9 cellular contexts compared by ENCODE assay signal in genomic region chr2:37324786-37325624, GRCh38. TPM values are rescaled to one million over a fixed set of nuclear protein-coding genes. Genes with fewer than 3 reads are reported as not detected.
A peak's percentile ranks its signal among the peaks of the same experiment; 100 is the strongest.
DNase-seq lines count a peak whose midpoint lies in the region; ATAC-seq, FAIRE-seq and TF ChIP-seq lines count a peak whose summit lies in the region.
"Had no signal": no experiment of that assay in that cellular context is flagged by ENCODE, and none has a peak within 500 bp of the region (broad histone marks: within the 10 kb centered on the region; RNA-seq: fewer than 3 reads in every experiment).

PRKD3 (minus strand) TSS chr2:37324833; CDS start chr2:37316524, 8,309 bp downstream.

- no peaks in the 10 kb centered on the region for H3K9me2 ChIP-seq in neural cell (ENCODE audit: insufficient read depth, low read length)

- peaks cover 21 to 36% of the 10 kb centered on the region in 2 donors for H3K4me1 ChIP-seq in thoracic aorta (ENCODE audit: control insufficient read depth in 1 of 2, low read depth in 2 of 2)

- CTCF ChIA-PET in CD4-positive, alpha-beta T cell (lab: Charles Lee) = interaction anchor here (1.0 to 1.2 kb wide), 2 partner anchors 12 to 93 kb away, joined by 4 read pairs; partner anchors contain the start of genes CEBPZ and NDUFAF7

- FAIRE-seq in RCC 7860 (lab: Jason Lieb, UNC) = no peak
- FAIRE-seq: colon had no signal

- no peak for TF ChIP-seq CTCF in CD4-positive, alpha-beta T cell (IDR thresholded peaks at IDR 0.05)
- TF ChIP-seq CTCF in fibroblast of the aortic adventitia (IDR thresholded peaks at IDR 0.05; ENCODE audit: insufficient read depth, low read length) (no peak), neural cell (IDR thresholded peaks at IDR 0.05; ENCODE audit: poor library complexity, severe bottlenecking) (no peak), thoracic aorta (IDR thresholded peaks at IDR 0.05) (peak; percentile 2)

- intact Hi-C loops in CD4-positive, alpha-beta T cell (cut with DNase I, micrococcal nuclease) = loop anchor here in 1 of 2 experiments (5.0 kb wide), 2 partner anchors 67 to 93 kb away; partner anchors contain the start of genes CEBPZ and NDUFAF7

- peaks cover 27% of the 10 kb centered on the region for H3K79me2 ChIP-seq in neural cell (replicated peaks; ENCODE audit: insufficient read depth, low read length)

- peaks cover 10% of the 10 kb centered on the region for H3K36me3 Mint-ChIP-seq in CD4-positive, alpha-beta T cell (ENCODE audit: low read depth)

- H3K9me3 ChIP-seq in CD4-positive, alpha-beta T cell (ENCODE audit: control insufficient read depth, low read length) = no peaks in the 10 kb centered on the region
- no peaks in the 10 kb centered on the region for H3K9me3 ChIP-seq in neural cell (ENCODE audit: low read length)
- no peaks in the 10 kb centered on the region for H3K9me3 ChIP-seq in thoracic aorta

- H3K4me1 Mint-ChIP-seq in CD4-positive, alpha-beta T cell (ENCODE audit: low read depth) = peaks cover 41% of the 10 kb centered on the region

- ATAC-seq in CD4-positive, alpha-beta T cell (ENCODE audit: poor library complexity) = peak; percentile 59
- peak; percentile 58 for ATAC-seq in GM19372 (IDR thresholded peaks at IDR 0.05; ENCODE audit: low read depth, unreplicated experiment)
- peak; percentile 47 for ATAC-seq in HG03457 (IDR thresholded peaks at IDR 0.05; ENCODE audit: unreplicated experiment)
- ATAC-seq in thoracic aorta (ENCODE audit: insufficient number of reproducible peaks, low FRiP score, low read depth) = peak; percentile 75

- no peak for TF ChIP-seq RAD21 in neural cell (conservative IDR thresholded peaks at IDR 0.05)

- no peaks in the 10 kb centered on the region for H4K20me1 ChIP-seq in neural cell (ENCODE audit: insufficient read depth)

- H3K4me3 Mint-ChIP-seq in CD4-positive, alpha-beta T cell = peak within 1 kb of the TSS; percentile 100

- peak in 8 of 10 experiments; percentile 20 to 76 (median 38) for DNase-seq in CD4-positive, alpha-beta T cell
- DNase-seq in RCC 7860 (ENCODE audit: low spot score) (peak; percentile 10), fibroblast of the aortic adventitia (ENCODE audit: low read depth) (peak; percentile 46), thoracic aorta (ENCODE audit: low spot score) (no peak)
- peak; percentile 89 for DNase-seq in activated effector memory CD4-positive, alpha-beta T cell treated with anti-CD3 and anti-CD28 coated beads, Interleukin-2, amount 50 U/mL, for 16 hours

- no peaks in the 10 kb centered on the region for H3F3A ChIP-seq in neural cell (ENCODE audit: insufficient read depth, low read length, poor library complexity, severe bottlenecking)

- H3K27me3 ChIP-seq in CD4-positive, alpha-beta T cell (ENCODE audit: control insufficient read depth, insufficient read depth, low read length) = peaks cover 5% of the 10 kb centered on the region
- H3K27me3 ChIP-seq in neural cell (ENCODE audit: insufficient read depth, low read depth, low read length) (peaks cover 31% of the 10 kb centered on the region), thoracic aorta (replicated peaks; ENCODE audit: insufficient read depth) (no peaks in the 10 kb centered on the region)

- TF ChIP-seq EP300 in neural cell (conservative IDR thresholded peaks at IDR 0.05; ENCODE audit: poor library complexity, severe bottlenecking) = no peak

- H3K4me3 ChIP-seq in fibroblast of the aortic adventitia (ENCODE audit: low read depth, low read length) = peak within 1 kb of the TSS; percentile 88
- peak within 1 kb of the TSS; percentile 79 for H3K4me3 ChIP-seq in neural cell (ENCODE audit: low read length)
- H3K4me3 ChIP-seq in thoracic aorta = peak within 1 kb of the TSS; percentile 81

- H3K9me3 Mint-ChIP-seq in CD4-positive, alpha-beta T cell = no peaks in the 10 kb centered on the region

- H3K27ac ChIP-seq in CD4-positive, alpha-beta T cell (ENCODE audit: low read depth, low read length) = peak within 1 kb of the TSS; percentile 34
- no peak within 1 kb of the TSS for H3K27ac ChIP-seq in neural cell (ENCODE audit: low read length)
- H3K27ac ChIP-seq in thoracic aorta = peak within 1 kb of the TSS; percentile 77 to 93

- H2AFZ ChIP-seq in neural cell (ENCODE audit: low read depth, low read length) = peak within 1 kb of the TSS; percentile 19

- peak within 1 kb of the TSS; percentile 97 for H3K27ac Mint-ChIP-seq in CD4-positive, alpha-beta T cell

- POLR2A ChIA-PET in CD4-positive, alpha-beta T cell (lab: Charles Lee) = interaction anchor here (0.8 to 4.6 kb wide), 8 partner anchors 9 to 1426 kb away, joined by 3 to 29 read pairs (median 5); partner anchors contain the start of genes CEBPZ, EIF2AK2, NDUFAF7 and SRSF7

- peak within 1 kb of the TSS; percentile 43 for H3K9ac ChIP-seq in neural cell (ENCODE audit: low read length)

- peaks cover 12% of the 10 kb centered on the region for H3K27me3 Mint-ChIP-seq in CD4-positive, alpha-beta T cell

- H3K36me3 ChIP-seq in neural cell (ENCODE audit: insufficient read depth, low read length) (no peaks in the 10 kb centered on the region), thoracic aorta (no peaks in the 10 kb centered on the region)

- H3K4me2 ChIP-seq in neural cell (ENCODE audit: low read length) = peak within 1 kb of the TSS; percentile 13

TF ChIP-seq in neural cell, 6 proteins besides CTCF, POLR2A, EP300 and RAD21:
- TF ChIP-seq MXI1 (conservative IDR thresholded peaks at IDR 0.05; ENCODE audit: poor library complexity, severe bottlenecking) (peak; percentile 50), TAF1 (IDR thresholded peaks at IDR 0.05; ENCODE audit: low read depth) (no peak), POLR2AphosphoS5 (IDR thresholded peaks at IDR 0.05) (no peak), EZH2 (IDR thresholded peaks at IDR 0.05; ENCODE audit: borderline replicate concordance, insufficient read depth, low read length, poor library complexity, severe bottlenecking) (no peak), SMC3 (conservative IDR thresholded peaks at IDR 0.05; ENCODE audit: poor library complexity) (no peak), REST (IDR thresholded peaks at IDR 0.05; ENCODE audit: borderline replicate concordance) (no peak)

RNA-seq across cellular contexts. Expression of gene PRKD3, which starts in this region (rescaled TPM):
- 10 to 100 TPM; 40.5 to 44.1 TPM for total RNA-seq in CD4-positive, alpha-beta T cell
- 55.8 and 77.9 TPM in 2 replicates for total RNA-seq in fibroblast of the aortic adventitia (ENCODE audit: low replicate concordance)
- 2.2 and 5.9 TPM in 2 replicates for polyA plus RNA-seq in neural cell
- 8.5 and 9.0 TPM in 2 replicates for polyA minus RNA-seq in neural cell
- total RNA-seq in thoracic aorta = 10 to 100 TPM; 46.8 to 78.4 TPM
